26 cellular contexts compared by ENCODE assay signal in the genomic region with DNA sequence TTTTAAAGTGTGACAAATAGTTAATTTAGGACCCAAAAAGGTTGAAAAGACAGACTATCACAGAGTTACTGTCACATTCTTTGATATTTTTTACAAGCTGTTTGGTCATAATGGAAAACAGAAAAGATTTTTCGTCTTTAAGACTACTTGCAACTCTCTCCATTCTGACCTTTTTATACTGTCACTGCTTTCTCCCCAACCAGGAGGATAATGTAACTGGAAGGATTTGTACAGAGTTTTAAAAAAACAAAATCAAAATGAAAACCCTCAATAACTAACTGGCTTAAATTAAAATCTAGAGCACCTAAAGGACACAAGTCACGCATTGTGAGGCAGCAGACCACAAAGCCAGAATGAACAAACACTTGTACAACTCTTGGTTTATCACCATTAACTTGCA.
DNase-seq lines count a peak whose midpoint lies in the region; ATAC-seq and TF ChIP-seq lines count a peak whose summit lies in the region.
"Had no signal": no experiment of that assay in that cellular context is flagged by ENCODE, and none has a peak within 500 bp of the region (broad histone marks: within the 10 kb centered on the region; RNA-seq: fewer than 3 reads in every experiment).

No MANE protein-coding gene starts in this region.

- H3K27ac Mint-ChIP-seq in WTC11, result peak overlapping the region; percentile 92
- H3K27ac Mint-ChIP-seq: activated T-cell treated with anti-CD3 and anti-CD28 coated beads, Interleukin-2, amount 50 U/mL, for 72 hours; CD14-positive monocyte; naive thymus-derived CD8-positive, alpha-beta T cell had no signal

- H3K4me1 Mint-ChIP-seq in WTC11, result peaks cover 67% of the 10 kb centered on the region
- H3K4me1 Mint-ChIP-seq: CD14-positive monocyte had no signal

- H3K9me3 Mint-ChIP-seq in WTC11, result no peaks in the 10 kb centered on the region
- H3K9me3 Mint-ChIP-seq: activated T-cell treated with anti-CD3 and anti-CD28 coated beads, Interleukin-2, amount 50 U/mL, for 72 hours; CD14-positive monocyte; central memory CD8-positive, alpha-beta T cell; naive thymus-derived CD8-positive, alpha-beta T cell had no signal

- no peaks in the 10 kb centered on the region for H3K27me3 ChIP-seq in layer of hippocampus (ENCODE audit: control insufficient read depth, insufficient read depth, low read length)
- H3K27me3 ChIP-seq: esophagus squamous epithelium, foreskin keratinocyte, SJCRH30, transverse colon had no signal

- no peak for TF ChIP-seq CTCF in WTC11 (IDR thresholded peaks at IDR 0.05)

- peak; percentile 45 for DNase-seq in NCI-H2171 treated with DMSO at 0.1 percent for 48 hours (lab: John Stamatoyannopoulos, UW)
- no peak for DNase-seq in NCI-H2171 (lab: John Stamatoyannopoulos, UW)
- DNase-seq in WTC11 (ENCODE audit: low spot score), result no peak
- DNase-seq in activated CD8-positive, alpha-beta memory T cell treated with anti-CD3 and anti-CD28 coated beads, Interleukin-2, amount 50 U/mL, for 48 hours, result no peak
- DNase-seq in GM03348 (ENCODE audit: low spot score), result no peak
- no peak for DNase-seq in activated T-cell treated with anti-CD3 and anti-CD28 coated beads, Interleukin-2, amount 50 U/mL, for 1 hour
- DNase-seq: activated CD4-positive, CD25-positive, alpha-beta regulatory T cell; activated T-cell treated with anti-CD3 and anti-CD28 coated beads, Interleukin-2, amount 50 U/mL, for 72 hours; Caco-2; esophagus squamous epithelium; foreskin keratinocyte; GOT3; KBM-7; naive thymus-derived CD8-positive, alpha-beta T cell; NCI-H1105; NCI-H187 treated with DMSO at 0.1 percent for 48 hours; NCI-H748 treated with DMSO at 0.1 percent for 48 hours; occipital lobe; stimulated activated CD4-positive, alpha-beta T cell treated with anti-CD3 and anti-CD28 coated beads, Interleukin-4, amount 100 ng/mL, for 1 hour; T-helper 9 cell; transverse colon had no signal

- ATAC-seq in WTC11, result no peak
- no peak for ATAC-seq in GM18867 (IDR thresholded peaks at IDR 0.05; ENCODE audit: unreplicated experiment)
- ATAC-seq: activated T-cell treated with anti-CD3 and anti-CD28 coated beads, Interleukin-2, amount 50 U/mL, for 72 hours; foreskin keratinocyte; naive thymus-derived CD8-positive, alpha-beta T cell had no signal

- H3K27ac ChIP-seq in layer of hippocampus (ENCODE audit: low read depth, low read length), result peak overlapping the region; percentile 65
- H3K27ac ChIP-seq: esophagus squamous epithelium, foreskin keratinocyte, SJCRH30, transverse colon had no signal

- CTCF ChIA-PET in WTC11 (lab: Charles Lee), result interaction anchor here (0.8 kb wide), 1 partner anchor 82 kb away, joined by 3 read pairs; no protein-coding TSS in a partner anchor

- no peaks in the 10 kb centered on the region for H3K27me3 Mint-ChIP-seq in WTC11 (ENCODE audit: low read depth)
- H3K27me3 Mint-ChIP-seq: central memory CD8-positive, alpha-beta T cell; naive thymus-derived CD8-positive, alpha-beta T cell had no signal

- H3K4me3 Mint-ChIP-seq in WTC11, result no peak overlapping the region
- H3K4me3 Mint-ChIP-seq: activated T-cell treated with anti-CD3 and anti-CD28 coated beads, Interleukin-2, amount 50 U/mL, for 72 hours; CD14-positive monocyte; central memory CD8-positive, alpha-beta T cell; naive thymus-derived CD8-positive, alpha-beta T cell had no signal

- no peaks in the 10 kb centered on the region for H3K36me3 Mint-ChIP-seq in WTC11

- POLR2A ChIA-PET in WTC11 (lab: Charles Lee), result no interaction called here

TF ChIP-seq in WTC11, 78 proteins besides CTCF, POLR2A, EP300 and RAD21:
- TF ChIP-seq FOXP1 (CRISPR knock-in tag; IDR thresholded peaks at IDR 0.05; ENCODE audit: borderline replicate concordance) (no peak), ETV6 (CRISPR knock-in tag; IDR thresholded peaks at IDR 0.05) (no peak), CBFB (CRISPR knock-in tag; IDR thresholded peaks at IDR 0.05; ENCODE audit: low read depth) (no peak), ZNF263 (CRISPR knock-in tag; IDR thresholded peaks at IDR 0.05; ENCODE audit: low read depth) (no peak)
- TF ChIP-seq, protein P1, sequence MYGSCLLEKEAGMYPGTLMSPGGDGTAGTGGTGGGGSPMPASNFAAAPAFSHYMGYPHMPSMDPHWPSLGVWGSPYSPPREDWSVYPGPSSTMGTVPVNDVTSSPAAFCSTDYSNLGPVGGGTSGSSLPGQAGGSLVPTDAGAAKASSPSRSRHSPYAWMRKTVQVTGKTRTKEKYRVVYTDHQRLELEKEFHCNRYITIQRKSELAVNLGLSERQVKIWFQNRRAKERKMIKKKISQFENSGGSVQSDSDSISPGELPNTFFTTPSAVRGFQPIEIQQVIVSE (CRISPR knock-in tag; IDR thresholded peaks at IDR 0.05; ENCODE audit: borderline replicate concordance), result no peak
